11 cellular contexts compared by ENCODE assay signal in genomic region chr22:22397292-22397870, GRCh38.
A peak's percentile ranks its signal among the peaks of the same experiment; 100 is the strongest.
DNase-seq lines count a peak whose midpoint lies in the region; ATAC-seq, FAIRE-seq and TF ChIP-seq lines count a peak whose summit lies in the region.
"Had no signal": no experiment of that assay in that cellular context is flagged by ENCODE, and none has a peak within 500 bp of the region (broad histone marks: within the 10 kb centered on the region; RNA-seq: fewer than 3 reads in every experiment).

No MANE protein-coding gene starts in this region.

- H3K27me3 ChIP-seq in gastroesophageal sphincter, result peaks cover 15% of the 10 kb centered on the region
- H3K27me3 ChIP-seq: ovary, thyroid gland had no signal

- H3K27ac ChIP-seq in gastroesophageal sphincter, result peak overlapping the region in 3 of 4 donors; percentile 23 to 44 (median 29)
- H3K27ac ChIP-seq: ovary, thyroid gland had no signal

- no peaks in the 10 kb centered on the region for H3K36me3 ChIP-seq in gastroesophageal sphincter
- H3K36me3 ChIP-seq: ovary, thyroid gland had no signal

- DNase-seq in EL (peak; percentile 61), RCC 7860 (ENCODE audit: low spot score) (peak; percentile 65), retinal pigment epithelial cell (ENCODE audit: low read depth) (no peak), NCI-H446 treated with DMSO at 0.1 percent for 48 hours (lab: John Stamatoyannopoulos, UW) (no peak), GF-D8 (lab: John Stamatoyannopoulos, UW) (no peak)
- DNase-seq: T-helper 9 cell, thyroid gland had no signal

- peak; percentile 86 for ATAC-seq in gastroesophageal sphincter
- ATAC-seq in GM21515 (IDR thresholded peaks at IDR 0.05; ENCODE audit: unreplicated experiment), result no peak
- ATAC-seq in GM18867 (IDR thresholded peaks at IDR 0.05; ENCODE audit: unreplicated experiment), result no peak

- no peak for TF ChIP-seq POLR2A in gastroesophageal sphincter (IDR thresholded peaks at IDR 0.05)

- H3K9me3 ChIP-seq in gastroesophageal sphincter, result peaks cover 0 to 17% (median 0%) of the 10 kb centered on the region in 3 donors
- H3K9me3 ChIP-seq: ovary, thyroid gland had no signal

- peak in 1 of 4 experiments; percentile 17 for TF ChIP-seq CTCF in gastroesophageal sphincter (IDR thresholded peaks at IDR 0.05)
- peak; percentile 4 for TF ChIP-seq CTCF in retinal pigment epithelial cell (conservative IDR thresholded peaks at IDR 0.05; ENCODE audit: low read depth, low read length)

- H3K4me3 ChIP-seq in gastroesophageal sphincter (no peak overlapping the region), retinal pigment epithelial cell (ENCODE audit: low read length) (no peak overlapping the region)
- H3K4me3 ChIP-seq: ovary, thyroid gland had no signal

- no peak for TF ChIP-seq EP300 in gastroesophageal sphincter (IDR thresholded peaks at IDR 0.05)

- H3K4me1 ChIP-seq in gastroesophageal sphincter, result peaks cover 0 to 8% (median 6%) of the 10 kb centered on the region in 3 donors

- peak; percentile 52 for FAIRE-seq in RCC 7860 (lab: Jason Lieb, UNC)

- WGBS in gastroesophageal sphincter (ENCODE audit: low coverage in 1 of 2), 2 donors, result 30 to 33% methylated on average over 1 to 2 of the region's 6 CpGs

Comparison
In these comparisons a context has a peak if more than half of its experiments do, and no peak if none do; other contexts are left out.
1. DNase-seq: peak in EL (single experiment) and RCC 7860 (single experiment); none in retinal pigment epithelial cell (single experiment), NCI-H446 treated with DMSO at 0.1 percent for 48 hours (single experiment) and GF-D8 (single experiment).